Comparison of ENCODE assay signal across 9 cellular contexts in genomic region chr3:37945803-37946530, GRCh38. TPM values are rescaled to one million over a fixed set of nuclear protein-coding genes. Genes with fewer than 3 reads are reported as not detected.
A peak's percentile ranks its signal among the peaks of the same experiment; 100 is the strongest.
DNase-seq lines count a peak whose midpoint lies in the region; ATAC-seq and TF ChIP-seq lines count a peak whose summit lies in the region.
"Had no signal": no experiment of that assay in that cellular context is flagged by ENCODE, and none has a peak within 500 bp of the region (broad histone marks: within the 10 kb centered on the region; RNA-seq: fewer than 3 reads in every experiment).

No MANE protein-coding gene starts in this region.

- no peaks in the 10 kb centered on the region for H3K27me3 ChIP-seq in lung (ENCODE audit: control insufficient read depth, insufficient read depth)

- H3K9me3 Mint-ChIP-seq in activated T-cell treated with anti-CD3 and anti-CD28 coated beads, Interleukin-2, amount 50 U/mL, for 4 hours = no peaks in the 10 kb centered on the region
- H3K9me3 Mint-ChIP-seq: activated T-helper 1 cell treated with anti-CD3 and anti-CD28 coated beads, Interleukin-12 subunit alpha, Interleukin-12 subunit beta, Interleukin-2, Interleukin-4 antibody, amounts not matched to agents 30 ng/mL and 10 ng/mL and 1 ng/mL, durations not matched to agents 14 hours and 24 hours and 36 hours had no signal

- H3K9me3 ChIP-seq in lung (ENCODE audit: control insufficient read depth in 2 of 2, insufficient read depth in 1 of 2, low read length in 1 of 2) = no peaks in the 10 kb centered on the region

- H3K4me1 ChIP-seq in lung (ENCODE audit: control insufficient read depth in 2 of 2, insufficient read depth in 2 of 2, low read length in 2 of 2) (peaks cover 20 to 24% of the 10 kb centered on the region in 2 donors), urinary bladder (ENCODE audit: insufficient read depth) (peaks cover 9% of the 10 kb centered on the region)

- peak; percentile 22 for ATAC-seq in lung (ENCODE audit: insufficient read depth, low FRiP score)
- no peak for ATAC-seq in HG03457 (IDR thresholded peaks at IDR 0.05; ENCODE audit: unreplicated experiment)
- no peak for ATAC-seq in activated T-cell treated with anti-CD3 and anti-CD28 coated beads, Interleukin-2, amount 50 U/mL, for 4 hours

- no peaks in the 10 kb centered on the region for H3K36me3 Mint-ChIP-seq in activated T-cell treated with anti-CD3 and anti-CD28 coated beads, Interleukin-2, amount 50 U/mL, for 4 hours (ENCODE audit: insufficient read depth)

- no peak for TF ChIP-seq CTCF in lung (IDR thresholded peaks at IDR 0.05; ENCODE audit: control extremely low read depth, extremely low read depth)

- peak overlapping the region; percentile 41 to 68 for H3K27ac ChIP-seq in lung (ENCODE audit: low read depth in 1 of 2, low read length in 1 of 2)
- peak overlapping the region; percentile 73 for H3K27ac ChIP-seq in urinary bladder (ENCODE audit: low read depth)

- 23 to 27% methylated on average over 8 of the region's 8 CpGs for WGBS in lung, 2 donors
- WGBS in urinary bladder = 19% methylated on average over 8 of the region's 8 CpGs

- H3K4me3 ChIP-seq in lung = no peak overlapping the region
- H3K4me3 ChIP-seq in urinary bladder (ENCODE audit: low read depth, low read length) = no peak overlapping the region

- no peaks in the 10 kb centered on the region for H3K36me3 ChIP-seq in lung (ENCODE audit: control insufficient read depth in 2 of 2, insufficient read depth in 2 of 2, low read length in 2 of 2)
- peaks cover 2% of the 10 kb centered on the region for H3K36me3 ChIP-seq in urinary bladder (ENCODE audit: insufficient read depth)

- no peak overlapping the region for H3K4me3 Mint-ChIP-seq in activated T-cell treated with anti-CD3 and anti-CD28 coated beads, Interleukin-2, amount 50 U/mL, for 4 hours
- H3K4me3 Mint-ChIP-seq: activated T-helper 1 cell treated with anti-CD3 and anti-CD28 coated beads, Interleukin-12 subunit alpha, Interleukin-12 subunit beta, Interleukin-2, Interleukin-4 antibody, amounts not matched to agents 30 ng/mL and 10 ng/mL and 1 ng/mL, durations not matched to agents 14 hours and 24 hours and 36 hours had no signal

- H3K4me1 Mint-ChIP-seq in activated T-cell treated with anti-CD3 and anti-CD28 coated beads, Interleukin-2, amount 50 U/mL, for 4 hours (ENCODE audit: low read depth) = no peaks in the 10 kb centered on the region

- DNase-seq in M059J (ENCODE audit: low read depth) (peak; percentile 80), dermis microvascular lymphatic vessel endothelial cell (ENCODE audit: low read depth in 2 of 2) (peak; percentile 86 to 96), lung (ENCODE audit: low spot score) (no peak)
- DNase-seq in activated CD8-positive, alpha-beta memory T cell treated with anti-CD3 and anti-CD28 coated beads, Interleukin-2, amount 50 U/mL, for 48 hours = no peak
- no peak for DNase-seq in activated T-cell treated with anti-CD3 and anti-CD28 coated beads, Interleukin-2, amount 50 U/mL, for 4 hours
- DNase-seq: NCI-H2081 had no signal

- H3K27me3 Mint-ChIP-seq in activated T-cell treated with anti-CD3 and anti-CD28 coated beads, Interleukin-2, amount 50 U/mL, for 4 hours (ENCODE audit: low read depth) = no peaks in the 10 kb centered on the region

RNA-seq across cellular contexts. Expression of gene VILL, which starts 44.6 kb away (rescaled TPM):
- total RNA-seq in M059J (2014; rRNA removed; shearing (Covaris generic)) = 0.05 TPM in 1 of 2 replicates, not detected in the other
- total RNA-seq in dermis microvascular lymphatic vessel endothelial cell (2.2 and 4.0 TPM in 2 replicates), lung (10 to 100 TPM; 18.2 to 26.8 TPM), urinary bladder (16.0 TPM)
- polyA plus RNA-seq in lung (10 to 100 TPM; 10.2 to 32.3 TPM), urinary bladder (17.5 TPM)
- total RNA-seq in activated T-cell treated with anti-CD3 and anti-CD28 coated beads, Interleukin-2, amount 50 U/mL, for 4 hours = 10 to 100 TPM; 15.0 to 16.8 (median 16.6) TPM

Comparison
In these comparisons a context has a peak if more than half of its experiments do, and no peak if none do; other contexts are left out.
1. DNase-seq: peak in M059J (single experiment) and dermis microvascular lymphatic vessel endothelial cell (2 of 2); none in lung (single experiment), activated CD8-positive, alpha-beta memory T cell treated with anti-CD3 and anti-CD28 coated beads, Interleukin-2, amount 50 U/mL, for 48 hours (single experiment) and activated T-cell treated with anti-CD3 and anti-CD28 coated beads, Interleukin-2, amount 50 U/mL, for 4 hours (single experiment).